In genomic region chr19:38619361-38620174, GRCh38 we compare ENCODE assay signal across 8 cellular contexts. TPM values are rescaled to one million over a fixed set of nuclear protein-coding genes. Genes with fewer than 3 reads are reported as not detected.
DNase-seq lines count a peak whose midpoint lies in the region; TF ChIP-seq lines count a peak whose summit lies in the region.

No MANE protein-coding gene starts in this region.

- peaks cover 11% of the 10 kb centered on the region for H3K79me2 ChIP-seq in parathyroid adenoma

- H3K27ac ChIP-seq in RWPE1, result peak overlapping the region; percentile 89
- H3K27ac ChIP-seq in esophagus muscularis mucosa (replicated peaks in 1 of 4), result peak overlapping the region; percentile 87 to 92 (median 87)
- H3K27ac ChIP-seq in parathyroid adenoma, result peak overlapping the region; percentile 80

- H3K4me3 ChIP-seq in GM06990 (replicated peaks; ENCODE audit: low read depth, low read length), result peak overlapping the region; percentile 100
- peak overlapping the region; percentile 71 to 91 (median 82) for H3K4me3 ChIP-seq in esophagus muscularis mucosa
- H3K4me3 ChIP-seq in parathyroid adenoma (ENCODE audit: low read depth, low read length), result peak overlapping the region; percentile 87

- CTCF ChIA-PET in RWPE1 (lab: Yijun Ruan, JAX), result interaction anchor here (0.5 to 1.7 kb wide), 3 partner anchors 17 to 327 kb away, joined by 3 to 7 read pairs (median 3); no protein-coding TSS in a partner anchor

- H3K9me3 ChIP-seq in esophagus muscularis mucosa, result no peaks in the 10 kb centered on the region
- no peaks in the 10 kb centered on the region for H3K9me3 ChIP-seq in parathyroid adenoma (ENCODE audit: control insufficient read depth, low read length)

- DNase-seq in GM06990 (ENCODE audit: extremely low read depth, insufficient read length) (no peak), RWPE1 (ENCODE audit: low spot score) (no peak), esophagus muscularis mucosa (ENCODE audit: extremely low spot score) (no peak), NCI-H1092 treated with DMSO at 0.1 percent for 48 hours (lab: John Stamatoyannopoulos, UW) (no peak), Ammon's horn (ENCODE audit: low spot score) (no peak), T-helper 9 cell (no peak), DMS153 treated with DMSO at 0.1 percent for 48 hours (lab: John Stamatoyannopoulos, UW; ENCODE audit: unreplicated experiment) (no peak)

- POLR2A ChIA-PET in RWPE1 (lab: Yijun Ruan, JAX; ENCODE audit: low non-redundant PET), result interaction anchor here (0.6 to 1.2 kb wide), 4 partner anchors 10 to 40 kb away, joined by 3 to 6 read pairs (median 3); partner anchors contain the start of gene ACTN4

- H3K4me1 ChIP-seq in esophagus muscularis mucosa (peaks cover 21 to 31% (median 23%) of the 10 kb centered on the region in 4 donors), parathyroid adenoma (peaks cover 13% of the 10 kb centered on the region)

- intact Hi-C loops in esophagus muscularis mucosa (cut with DNase I), result loop anchor here (5.0 to 10.0 kb wide), 2 partner anchors 217 to 315 kb away; partner anchors contain the start of genes FAM98C, MRPS12 and SARS2

- peak overlapping the region; percentile 44 for H3K9ac ChIP-seq in parathyroid adenoma

- peak overlapping the region; percentile 99 for H2AFZ ChIP-seq in parathyroid adenoma

- TF ChIP-seq CTCF in GM06990 (IDR thresholded peaks at IDR 0.05; ENCODE audit: insufficient read depth, low read length, poor library complexity, severe bottlenecking), result no peak
- no peak for TF ChIP-seq CTCF in RWPE1 (conservative IDR thresholded peaks at IDR 0.05; ENCODE audit: low read depth)
- no peak for TF ChIP-seq CTCF in esophagus muscularis mucosa (IDR thresholded peaks at IDR 0.05)
- no peak for TF ChIP-seq CTCF in parathyroid adenoma (IDR thresholded peaks at IDR 0.05)

- no peaks in the 10 kb centered on the region for H3K27me3 ChIP-seq in GM06990 (replicated peaks; ENCODE audit: control insufficient read depth, insufficient read depth, low read length)
- H3K27me3 ChIP-seq in esophagus muscularis mucosa, result no peaks in the 10 kb centered on the region
- H3K27me3 ChIP-seq in parathyroid adenoma (ENCODE audit: control insufficient read depth, insufficient read depth, low read length), result no peaks in the 10 kb centered on the region

- no peak for TF ChIP-seq EP300 in esophagus muscularis mucosa (IDR thresholded peaks at IDR 0.05)

- WGBS in esophagus muscularis mucosa, result 20% methylated on average over 19 of the region's 21 CpGs

- TF ChIP-seq POLR2A in esophagus muscularis mucosa (IDR thresholded peaks at IDR 0.05; ENCODE audit: low read depth), result no peak

- H3K36me3 ChIP-seq in GM06990 (ENCODE audit: control insufficient read depth, insufficient read depth, low read length) (peaks cover 15% of the 10 kb centered on the region), esophagus muscularis mucosa (peaks cover 40 to 45% (median 43%) of the 10 kb centered on the region in 4 donors), parathyroid adenoma (ENCODE audit: control insufficient read depth, insufficient read depth, low read length) (no peaks in the 10 kb centered on the region)

- peak overlapping the region; percentile 81 for H3K4me2 ChIP-seq in parathyroid adenoma (ENCODE audit: low read length)

RNA-seq across cellular contexts. Expression of gene EIF3K, which starts 0.6 kb away (rescaled TPM):
- 100 to 1,000 TPM; 333 to 570 (median 446) TPM for total RNA-seq in esophagus muscularis mucosa

RNA-seq across cellular contexts. Expression of gene MAP4K1, which starts 1.8 kb away (rescaled TPM):
- total RNA-seq in esophagus muscularis mucosa, result 1 to 10 TPM; 1.2 to 4.5 (median 3.1) TPM

RNA-seq across cellular contexts. Expression of gene ACTN4, which starts 27.9 kb away (rescaled TPM):
- total RNA-seq in esophagus muscularis mucosa, result 100 to 1,000 TPM; 416 to 816 (median 598) TPM
